Comparison of ENCODE assay signal across 8 cellular contexts in genomic region chr9:37027582-37028424, GRCh38. TPM values are rescaled to one million over a fixed set of nuclear protein-coding genes. Genes with fewer than 3 reads are reported as not detected.
DNase-seq lines count a peak whose midpoint lies in the region; ATAC-seq and TF ChIP-seq lines count a peak whose summit lies in the region.

No MANE protein-coding gene starts in this region.

- no peaks in the 10 kb centered on the region for H3K9me3 Mint-ChIP-seq in activated T-cell treated with anti-CD3 and anti-CD28 coated beads, Interleukin-2, amount 50 U/mL, for 4 hours
- no peaks in the 10 kb centered on the region for H3K9me3 Mint-ChIP-seq in stimulated activated naive CD8-positive, alpha-beta T cell treated with anti-CD3 and anti-CD28 coated beads, Interleukin-15, Interleukin-2, amounts not matched to agents 100 ng/mL and 50 ng/mL, for 24 hours

- peaks cover 98% of the 10 kb centered on the region for H3K27me3 ChIP-seq in HUES64 (ENCODE audit: insufficient read depth, low read length)
- H3K27me3 ChIP-seq in fibroblast of lung (ENCODE audit: control insufficient read depth, insufficient read depth, low read length) = peaks cover 92% of the 10 kb centered on the region
- H3K27me3 ChIP-seq in neural cell (ENCODE audit: insufficient read depth, low read depth, low read length) = peaks cover 100% of the 10 kb centered on the region

- 1% methylated on average over 59 of the region's 59 CpGs for WGBS in HUES64

- no peaks in the 10 kb centered on the region for H3K36me3 Mint-ChIP-seq in activated T-cell treated with anti-CD3 and anti-CD28 coated beads, Interleukin-2, amount 50 U/mL, for 4 hours (ENCODE audit: insufficient read depth)
- no peaks in the 10 kb centered on the region for H3K36me3 Mint-ChIP-seq in stimulated activated naive CD8-positive, alpha-beta T cell treated with anti-CD3 and anti-CD28 coated beads, Interleukin-15, Interleukin-2, amounts not matched to agents 100 ng/mL and 50 ng/mL, for 24 hours (ENCODE audit: low read depth)

- no peak overlapping the region for H2AFZ ChIP-seq in fibroblast of lung (ENCODE audit: low read length)
- no peak overlapping the region for H2AFZ ChIP-seq in neural cell (ENCODE audit: low read depth, low read length)

- H3K4me3 ChIP-seq in HUES64 (ENCODE audit: low read length) (peak overlapping the region; percentile 49), fibroblast of lung (replicated peaks in 1 of 4; ENCODE audit: control extremely low read depth in 1 of 4, insufficient read depth in 1 of 4, low read depth in 3 of 4, low read length in 4 of 4) (no peak overlapping the region), neural cell (ENCODE audit: low read length) (peak overlapping the region; percentile 64)

- peak overlapping the region; percentile 73 for H3K4me3 Mint-ChIP-seq in activated T-cell treated with anti-CD3 and anti-CD28 coated beads, Interleukin-2, amount 50 U/mL, for 4 hours
- peak overlapping the region; percentile 85 for H3K4me3 Mint-ChIP-seq in stimulated activated naive CD8-positive, alpha-beta T cell treated with anti-CD3 and anti-CD28 coated beads, Interleukin-15, Interleukin-2, amounts not matched to agents 100 ng/mL and 50 ng/mL, for 24 hours

- H3K4me2 ChIP-seq in fibroblast of lung (ENCODE audit: extremely low read depth, insufficient read depth, low read length) (no peak overlapping the region), neural cell (ENCODE audit: low read length) (peak overlapping the region; percentile 51)

- peaks cover 48% of the 10 kb centered on the region for H3K4me1 Mint-ChIP-seq in activated T-cell treated with anti-CD3 and anti-CD28 coated beads, Interleukin-2, amount 50 U/mL, for 4 hours (ENCODE audit: low read depth)
- H3K4me1 Mint-ChIP-seq in stimulated activated naive CD8-positive, alpha-beta T cell treated with anti-CD3 and anti-CD28 coated beads, Interleukin-15, Interleukin-2, amounts not matched to agents 100 ng/mL and 50 ng/mL, for 24 hours (ENCODE audit: low read depth) = peaks cover 46% of the 10 kb centered on the region

- H3F3A ChIP-seq in neural cell (ENCODE audit: insufficient read depth, low read length, poor library complexity, severe bottlenecking) = no peaks in the 10 kb centered on the region

- no peak overlapping the region for H3K9ac ChIP-seq in HUES64 (ENCODE audit: low read depth, low read length)
- no peak overlapping the region for H3K9ac ChIP-seq in fibroblast of lung (ENCODE audit: insufficient read depth, low read length)
- H3K9ac ChIP-seq in neural cell (ENCODE audit: low read length) = no peak overlapping the region

- H3K36me3 ChIP-seq in HUES64 (ENCODE audit: insufficient read depth, low read length) (no peaks in the 10 kb centered on the region), fibroblast of lung (ENCODE audit: control insufficient read depth, insufficient read depth, low read length) (no peaks in the 10 kb centered on the region), neural cell (ENCODE audit: insufficient read depth, low read length) (no peaks in the 10 kb centered on the region)

- no peaks in the 10 kb centered on the region for H3K9me3 ChIP-seq in HUES64 (ENCODE audit: insufficient read depth, low read depth, low read length)
- no peaks in the 10 kb centered on the region for H3K9me3 ChIP-seq in fibroblast of lung (ENCODE audit: control insufficient read depth, insufficient read depth, low read depth, low read length)
- no peaks in the 10 kb centered on the region for H3K9me3 ChIP-seq in neural cell (ENCODE audit: low read length)

- H3K27ac Mint-ChIP-seq in stimulated activated naive CD8-positive, alpha-beta T cell treated with anti-CD3 and anti-CD28 coated beads, Interleukin-15, Interleukin-2, amounts not matched to agents 100 ng/mL and 50 ng/mL, for 24 hours = peak overlapping the region; percentile 76

- H3K79me2 ChIP-seq in fibroblast of lung (ENCODE audit: control insufficient read depth, insufficient read depth, low read length) (no peaks in the 10 kb centered on the region), neural cell (replicated peaks; ENCODE audit: insufficient read depth, low read length) (no peaks in the 10 kb centered on the region)

- DNase-seq in DMS114 treated with DMSO at 0.1 percent for 48 hours (lab: John Stamatoyannopoulos, UW; ENCODE audit: unreplicated experiment) = peak; percentile 79
- DNase-seq in OCI-M1 (lab: John Stamatoyannopoulos, UW) = peak; percentile 98
- DNase-seq in activated T-cell treated with anti-CD3 and anti-CD28 coated beads, Interleukin-2, amount 50 U/mL, for 4 hours = peak; percentile 71
- DNase-seq in fibroblast of lung (ENCODE audit: low read depth in 2 of 2) = peak; percentile 76 to 86

- peak; percentile 61 for TF ChIP-seq RAD21 in neural cell (conservative IDR thresholded peaks at IDR 0.05)

- H3K27ac ChIP-seq in HUES64 (ENCODE audit: low read depth, low read length) (no peak overlapping the region), fibroblast of lung (ENCODE audit: insufficient read depth, low read length) (no peak overlapping the region), neural cell (ENCODE audit: low read length) (no peak overlapping the region)

- H3K4me1 ChIP-seq in HUES64 (ENCODE audit: insufficient read depth, low read length) (peaks cover 23% of the 10 kb centered on the region; the same call in 1 of the 2 replicates), fibroblast of lung (ENCODE audit: control insufficient read depth, extremely low read depth, insufficient read depth, low read length) (no peaks in the 10 kb centered on the region)

- no peaks in the 10 kb centered on the region for H4K20me1 ChIP-seq in fibroblast of lung (ENCODE audit: control insufficient read depth, extremely low read depth, insufficient read depth, low read length)
- H4K20me1 ChIP-seq in neural cell (ENCODE audit: insufficient read depth) = no peaks in the 10 kb centered on the region

- H3K9me2 ChIP-seq in neural cell (ENCODE audit: insufficient read depth, low read length) = no peaks in the 10 kb centered on the region

- TF ChIP-seq EP300 in neural cell (conservative IDR thresholded peaks at IDR 0.05; ENCODE audit: poor library complexity, severe bottlenecking) = peak; percentile 18

- ATAC-seq in GM21515 (IDR thresholded peaks at IDR 0.05; ENCODE audit: unreplicated experiment) = peak; percentile 74
- peak; percentile 91 for ATAC-seq in activated T-cell treated with anti-CD3 and anti-CD28 coated beads, Interleukin-2, amount 50 U/mL, for 4 hours

- no peak for TF ChIP-seq CTCF in fibroblast of lung (conservative IDR thresholded peaks at IDR 0.05 in 1 of 2, IDR thresholded peaks at IDR 0.05 in 1 of 2; ENCODE audit: low read depth in 1 of 2, low read length in 2 of 2)
- peak; percentile 53 for TF ChIP-seq CTCF in neural cell (IDR thresholded peaks at IDR 0.05; ENCODE audit: poor library complexity, severe bottlenecking)

- H3K27me3 Mint-ChIP-seq in activated T-cell treated with anti-CD3 and anti-CD28 coated beads, Interleukin-2, amount 50 U/mL, for 4 hours (ENCODE audit: low read depth) = peaks cover 94% of the 10 kb centered on the region
- peaks cover 87% of the 10 kb centered on the region for H3K27me3 Mint-ChIP-seq in stimulated activated naive CD8-positive, alpha-beta T cell treated with anti-CD3 and anti-CD28 coated beads, Interleukin-15, Interleukin-2, amounts not matched to agents 100 ng/mL and 50 ng/mL, for 24 hours

TF ChIP-seq in neural cell, 6 proteins besides CTCF, POLR2A, EP300 and RAD21:
- TF ChIP-seq POLR2AphosphoS5 (IDR thresholded peaks at IDR 0.05) (peak; percentile 76), SMC3 (conservative IDR thresholded peaks at IDR 0.05; ENCODE audit: poor library complexity) (peak; percentile 53), REST (IDR thresholded peaks at IDR 0.05; ENCODE audit: borderline replicate concordance) (peak; percentile 96), MXI1 (conservative IDR thresholded peaks at IDR 0.05; ENCODE audit: poor library complexity, severe bottlenecking) (peak; percentile 45), TAF1 (IDR thresholded peaks at IDR 0.05; ENCODE audit: low read depth) (no peak), EZH2 (IDR thresholded peaks at IDR 0.05; ENCODE audit: borderline replicate concordance, insufficient read depth, low read length, poor library complexity, severe bottlenecking) (peak; percentile 47)

RNA-seq across cellular contexts. Expression of gene PAX5, which starts 6.3 kb away (rescaled TPM):
- 1.6 TPM for polyA plus RNA-seq in HUES64 (2013, experiment 1 of 2)
- 3.3 TPM for polyA plus RNA-seq in HUES64 (2013, experiment 2 of 2)
- 1 to 10 TPM; 1.2 to 8.6 (median 1.7) TPM for total RNA-seq in activated T-cell treated with anti-CD3 and anti-CD28 coated beads, Interleukin-2, amount 50 U/mL, for 4 hours
- total RNA-seq in fibroblast of lung = not detected in 2 replicates
- polyA plus RNA-seq in fibroblast of lung (not detected in 2 replicates), neural cell (not detected in 2 replicates)
- polyA plus RNA-seq in fibroblast of lung (2012) = not detected in 2 replicates
- polyA minus RNA-seq in fibroblast of lung (ENCODE audit: low replicate concordance) (not detected in 2 replicates), neural cell (not detected in 2 replicates)

Comparison
In these comparisons a context has a peak if more than half of its experiments do, and no peak if none do; other contexts are left out.
1. H3K4me3 ChIP-seq: peak in HUES64 (single experiment) and neural cell (single experiment); none in fibroblast of lung (0 of 4).
2. Peak in every context shown above with its lines, with median percentiles within 50 percentile points of each other: DNase-seq.